ENCODE assay signal across 13 cellular contexts in genomic region chr3:26962419-26963355, GRCh38.
A peak's percentile ranks its signal among the peaks of the same experiment; 100 is the strongest.
DNase-seq lines count a peak whose midpoint lies in the region; ATAC-seq and TF ChIP-seq lines count a peak whose summit lies in the region.
"Had no signal": no experiment of that assay in that cellular context is flagged by ENCODE, and none has a peak within 500 bp of the region (broad histone marks: within the 10 kb centered on the region; RNA-seq: fewer than 3 reads in every experiment).

No MANE protein-coding gene starts in this region.

- no peak for TF ChIP-seq CTCF in heart right ventricle (IDR thresholded peaks at IDR 0.05)
- TF ChIP-seq CTCF in prostate gland (IDR thresholded peaks at IDR 0.05), result no peak

- peaks cover 11% of the 10 kb centered on the region for H3K9me3 Mint-ChIP-seq in activated CD4-positive, alpha-beta memory T cell treated with anti-CD3 and anti-CD28 coated beads, Interleukin-2, amount 10 ng/mL, durations not matched to agents 7 days and 5 days

- 74 to 78% methylated on average over 6 of the region's 6 CpGs for WGBS in heart right ventricle, 2 donors
- 71% methylated on average over 6 of the region's 6 CpGs for WGBS in prostate gland

- ATAC-seq in GM18870 (IDR thresholded peaks at IDR 0.05; ENCODE audit: unreplicated experiment), result peak; percentile 96
- peak; percentile 93 for ATAC-seq in GM21528 (IDR thresholded peaks at IDR 0.05; ENCODE audit: low FRiP score, unreplicated experiment)
- peak; percentile 93 for ATAC-seq in HG03135 (IDR thresholded peaks at IDR 0.05; ENCODE audit: unreplicated experiment)
- peak; percentile 47 to 88 (median 71) for ATAC-seq in heart right ventricle
- ATAC-seq: Panc1 had no signal

- no peaks in the 10 kb centered on the region for H3K36me3 Mint-ChIP-seq in activated CD4-positive, alpha-beta memory T cell treated with anti-CD3 and anti-CD28 coated beads, Interleukin-2, amount 10 ng/mL, durations not matched to agents 7 days and 5 days (ENCODE audit: low read depth)
- H3K36me3 Mint-ChIP-seq: activated naive CD8-positive, alpha-beta T cell treated with anti-CD3 and anti-CD28 coated beads for 36 hours had no signal

- H3K4me3 Mint-ChIP-seq in activated CD4-positive, alpha-beta memory T cell treated with anti-CD3 and anti-CD28 coated beads, Interleukin-2, amount 10 ng/mL, durations not matched to agents 7 days and 5 days, result no peak overlapping the region
- H3K4me3 Mint-ChIP-seq: activated B cell treated with CpG ODN at 0.5 μM for 24 hours; activated naive CD8-positive, alpha-beta T cell treated with anti-CD3 and anti-CD28 coated beads for 36 hours had no signal

- no peak for TF ChIP-seq POLR2A in prostate gland (IDR thresholded peaks at IDR 0.05)

- peak in 1 of 2 donors; percentile 21 for DNase-seq in heart right ventricle
- no peak for DNase-seq in H7
- DNase-seq in prostate gland (ENCODE audit: low spot score), result no peak
- DNase-seq in activated CD4-positive, alpha-beta memory T cell treated with anti-CD3 and anti-CD28 coated beads, Interleukin-2, amount 10 ng/mL, durations not matched to agents 7 days and 5 days, result no peak
- DNase-seq in cortex of kidney (lab: John Stamatoyannopoulos, UW), result no peak
- DNase-seq: activated B cell treated with CpG ODN at 0.5 μM for 24 hours; activated naive CD8-positive, alpha-beta T cell treated with anti-CD3 and anti-CD28 coated beads for 36 hours; NCI-H1092 treated with DMSO at 0.1 percent for 48 hours; substantia nigra had no signal

- CTCF ChIA-PET in activated CD4-positive, alpha-beta memory T cell treated with anti-CD3 and anti-CD28 coated beads, Interleukin-2, amount 10 ng/mL, durations not matched to agents 7 days and 5 days (lab: Charles Lee), result no interaction called here

- H3K4me1 Mint-ChIP-seq in activated CD4-positive, alpha-beta memory T cell treated with anti-CD3 and anti-CD28 coated beads, Interleukin-2, amount 10 ng/mL, durations not matched to agents 7 days and 5 days, result no peaks in the 10 kb centered on the region
- H3K4me1 Mint-ChIP-seq: activated B cell treated with CpG ODN at 0.5 μM for 24 hours; activated naive CD8-positive, alpha-beta T cell treated with anti-CD3 and anti-CD28 coated beads for 36 hours had no signal

- H3K27me3 ChIP-seq in heart right ventricle (no peaks in the 10 kb centered on the region), H7 (ENCODE audit: control insufficient read depth, insufficient read depth, low read length) (no peaks in the 10 kb centered on the region), prostate gland (replicated peaks; ENCODE audit: insufficient read depth) (no peaks in the 10 kb centered on the region)

- peaks cover 0 to 4% (median 0%) of the 10 kb centered on the region in 11 donors for H3K9me3 ChIP-seq in heart right ventricle
- H3K9me3 ChIP-seq in prostate gland, result no peaks in the 10 kb centered on the region

- H3K36me3 ChIP-seq in heart right ventricle, result no peaks in the 10 kb centered on the region
- H3K36me3 ChIP-seq in H7 (replicated peaks; ENCODE audit: control insufficient read depth, insufficient read depth, low read length), result no peaks in the 10 kb centered on the region
- H3K36me3 ChIP-seq in prostate gland, result no peaks in the 10 kb centered on the region

- POLR2A ChIA-PET in activated CD4-positive, alpha-beta memory T cell treated with anti-CD3 and anti-CD28 coated beads, Interleukin-2, amount 10 ng/mL, durations not matched to agents 7 days and 5 days (lab: Charles Lee), result no interaction called here

- H3K27ac ChIP-seq in heart right ventricle, result peak overlapping the region in 3 of 10 donors; percentile 14 to 51 (median 26)
- H3K27ac ChIP-seq in prostate gland, result no peak overlapping the region

- intact Hi-C loops in heart right ventricle (cut with DNase I) (no loop called here), prostate gland (cut with DNase I) (no loop called here)

- H3K4me3 ChIP-seq in heart right ventricle, result peak overlapping the region in 2 of 10 donors; percentile 2 to 27
- no peak overlapping the region for H3K4me3 ChIP-seq in H7 (ENCODE audit: insufficient read depth, low read depth, low read length)
- H3K4me3 ChIP-seq in prostate gland, result no peak overlapping the region

- H3K27me3 Mint-ChIP-seq in activated CD4-positive, alpha-beta memory T cell treated with anti-CD3 and anti-CD28 coated beads, Interleukin-2, amount 10 ng/mL, durations not matched to agents 7 days and 5 days, result no peaks in the 10 kb centered on the region
- H3K27me3 Mint-ChIP-seq: activated B cell treated with CpG ODN at 0.5 μM for 24 hours had no signal

- H3K4me1 ChIP-seq in heart right ventricle (no peaks in the 10 kb centered on the region), prostate gland (replicated peaks) (no peaks in the 10 kb centered on the region)

- H3K27ac Mint-ChIP-seq in activated CD4-positive, alpha-beta memory T cell treated with anti-CD3 and anti-CD28 coated beads, Interleukin-2, amount 10 ng/mL, durations not matched to agents 7 days and 5 days, result no peak overlapping the region
- H3K27ac Mint-ChIP-seq: activated B cell treated with CpG ODN at 0.5 μM for 24 hours; activated naive CD8-positive, alpha-beta T cell treated with anti-CD3 and anti-CD28 coated beads for 36 hours had no signal
